In genomic region chr4:10056334-10057022, GRCh38 we compare ENCODE assay signal across 21 cellular contexts.
"Had no signal": no experiment of that assay in that cellular context is flagged by ENCODE, and none has a peak within 500 bp of the region (broad histone marks: within the 10 kb centered on the region; RNA-seq: fewer than 3 reads in every experiment).

No MANE protein-coding gene starts in this region.

- H3K9me3 ChIP-seq: ascending aorta had no signal

- H3K4me3 ChIP-seq: ascending aorta had no signal

- H3K27ac ChIP-seq: ascending aorta, VCaP had no signal

- H3K4me1 ChIP-seq: ascending aorta had no signal

- H3K36me3 ChIP-seq: ascending aorta had no signal

- H3K27me3 Mint-ChIP-seq: activated CD4-positive, alpha-beta T cell treated with anti-CD3 and anti-CD28 coated beads, Interleukin-2, amount 10 ng/mL, durations not matched to agents 24 days and 14 days; activated T-cell treated with anti-CD3 and anti-CD28 coated beads, Interleukin-2, amount 50 U/mL, for 24 hours; activated T-helper 17 cell treated with anti-CD3 and anti-CD28 coated beads, Interleukin-2, amount 50 U/mL, for 72 hours; memory B cell; natural killer cell treated with Interleukin-12 subunit alpha and Interleukin-12 subunit beta and Interleukin-15 and Interleukin-18, amount 100 ng/mL, for 72 hours had no signal

- H3K27me3 ChIP-seq: ascending aorta had no signal

- H3K9me3 Mint-ChIP-seq: activated CD4-positive, alpha-beta T cell treated with anti-CD3 and anti-CD28 coated beads, Interleukin-2, amount 10 ng/mL, durations not matched to agents 24 days and 14 days; activated naive CD4-positive, alpha-beta T cell treated with anti-CD3 and anti-CD28 coated beads, Interleukin-2, amount 50 U/mL, for 72 hours; activated T-cell treated with anti-CD3 and anti-CD28 coated beads, Interleukin-2, amount 50 U/mL, for 24 hours; activated T-helper 17 cell treated with anti-CD3 and anti-CD28 coated beads, Interleukin-2, amount 50 U/mL, for 72 hours; dendritic cell treated with granulocyte-macrophage colony-stimulating factor and Interleukin-4, amounts not matched to agents 40 ng/mL and 50 ng/mL, for 4 days; memory B cell; natural killer cell treated with Interleukin-12 subunit alpha and Interleukin-12 subunit beta and Interleukin-15 and Interleukin-18, amount 100 ng/mL, for 72 hours had no signal

- H3K4me3 Mint-ChIP-seq: activated CD4-positive, alpha-beta T cell treated with anti-CD3 and anti-CD28 coated beads, Interleukin-2, amount 10 ng/mL, durations not matched to agents 24 days and 14 days; activated CD8-positive, alpha-beta T cell treated with anti-CD3 and anti-CD28 coated beads, Interleukin-2, amount 10 ng/mL, durations not matched to agents 7 days and 5 days; activated T-cell treated with anti-CD3 and anti-CD28 coated beads, Interleukin-2, amount 50 U/mL, for 24 hours; activated T-helper 17 cell treated with anti-CD3 and anti-CD28 coated beads, Interleukin-2, amount 50 U/mL, for 72 hours; dendritic cell treated with granulocyte-macrophage colony-stimulating factor and Interleukin-4, amounts not matched to agents 40 ng/mL and 50 ng/mL, for 4 days; memory B cell; natural killer cell treated with Interleukin-12 subunit alpha and Interleukin-12 subunit beta and Interleukin-15 and Interleukin-18, amount 100 ng/mL, for 72 hours had no signal

- ATAC-seq: activated CD4-positive, CD25-positive, alpha-beta regulatory T cell treated with anti-CD3 and anti-CD28 coated beads, Interleukin-2, amount 50 U/mL, for 24 hours; activated CD8-positive, alpha-beta T cell treated with anti-CD3 and anti-CD28 coated beads, Interleukin-2, amount 10 ng/mL, durations not matched to agents 7 days and 5 days; activated naive CD4-positive, alpha-beta T cell treated with anti-CD3 and anti-CD28 coated beads, Interleukin-2, amount 50 U/mL, for 72 hours; activated T-helper 17 cell treated with anti-CD3 and anti-CD28 coated beads, Interleukin-2, amount 50 U/mL, for 72 hours; left cardiac atrium; natural killer cell treated with Interleukin-12 subunit alpha and Interleukin-12 subunit beta and Interleukin-15 and Interleukin-18, amount 100 ng/mL, for 72 hours; SK-N-SH treated with all-trans-retinoic acid at 6 μM for 48 hours had no signal

- FAIRE-seq: bronchial epithelial cell had no signal

- DNase-seq: activated CD4-positive, alpha-beta T cell treated with anti-CD3 and anti-CD28 coated beads, Interleukin-2, amount 10 ng/mL, durations not matched to agents 24 days and 14 days; activated CD8-positive, alpha-beta memory T cell treated with anti-CD3 and anti-CD28 coated beads, Interleukin-2, amount 50 U/mL, for 4 hours; activated CD8-positive, alpha-beta T cell treated with anti-CD3 and anti-CD28 coated beads, Interleukin-2, amount 10 ng/mL, durations not matched to agents 7 days and 5 days; activated T-cell treated with anti-CD3 and anti-CD28 coated beads, Interleukin-2, amount 50 U/mL, for 24 hours; effector CD8-positive, alpha-beta T cell; foreskin melanocyte; hypothalamus; left cardiac atrium; nucleus accumbens; stimulated activated CD4-positive, alpha-beta T cell treated with anti-CD3 and anti-CD28 coated beads, Interleukin-4, amount 100 ng/mL, for 24 hours; stimulated activated naive CD4-positive, alpha-beta T cell treated with Interleukin-2 at 50 U/mL for 16 hours had no signal

- H3K27ac Mint-ChIP-seq: activated CD4-positive, alpha-beta T cell treated with anti-CD3 and anti-CD28 coated beads, Interleukin-2, amount 10 ng/mL, durations not matched to agents 24 days and 14 days; activated CD8-positive, alpha-beta T cell treated with anti-CD3 and anti-CD28 coated beads, Interleukin-2, amount 10 ng/mL, durations not matched to agents 7 days and 5 days; activated naive CD4-positive, alpha-beta T cell treated with anti-CD3 and anti-CD28 coated beads, Interleukin-2, amount 50 U/mL, for 72 hours; activated T-cell treated with anti-CD3 and anti-CD28 coated beads, Interleukin-2, amount 50 U/mL, for 24 hours; activated T-helper 17 cell treated with anti-CD3 and anti-CD28 coated beads, Interleukin-2, amount 50 U/mL, for 72 hours; dendritic cell treated with granulocyte-macrophage colony-stimulating factor and Interleukin-4, amounts not matched to agents 40 ng/mL and 50 ng/mL, for 4 days; memory B cell; natural killer cell treated with Interleukin-12 subunit alpha and Interleukin-12 subunit beta and Interleukin-15 and Interleukin-18, amount 100 ng/mL, for 72 hours had no signal
